ENCODE assay signal across 1 cellular context in genomic region chrX:10423716-10424115, GRCh38.
TF ChIP-seq lines count a peak whose summit lies in the region.

No MANE protein-coding gene starts in this region.

TF ChIP-seq in K562, 482 proteins besides CTCF, POLR2A, EP300 and RAD21:
- TF ChIP-seq, protein P1, sequence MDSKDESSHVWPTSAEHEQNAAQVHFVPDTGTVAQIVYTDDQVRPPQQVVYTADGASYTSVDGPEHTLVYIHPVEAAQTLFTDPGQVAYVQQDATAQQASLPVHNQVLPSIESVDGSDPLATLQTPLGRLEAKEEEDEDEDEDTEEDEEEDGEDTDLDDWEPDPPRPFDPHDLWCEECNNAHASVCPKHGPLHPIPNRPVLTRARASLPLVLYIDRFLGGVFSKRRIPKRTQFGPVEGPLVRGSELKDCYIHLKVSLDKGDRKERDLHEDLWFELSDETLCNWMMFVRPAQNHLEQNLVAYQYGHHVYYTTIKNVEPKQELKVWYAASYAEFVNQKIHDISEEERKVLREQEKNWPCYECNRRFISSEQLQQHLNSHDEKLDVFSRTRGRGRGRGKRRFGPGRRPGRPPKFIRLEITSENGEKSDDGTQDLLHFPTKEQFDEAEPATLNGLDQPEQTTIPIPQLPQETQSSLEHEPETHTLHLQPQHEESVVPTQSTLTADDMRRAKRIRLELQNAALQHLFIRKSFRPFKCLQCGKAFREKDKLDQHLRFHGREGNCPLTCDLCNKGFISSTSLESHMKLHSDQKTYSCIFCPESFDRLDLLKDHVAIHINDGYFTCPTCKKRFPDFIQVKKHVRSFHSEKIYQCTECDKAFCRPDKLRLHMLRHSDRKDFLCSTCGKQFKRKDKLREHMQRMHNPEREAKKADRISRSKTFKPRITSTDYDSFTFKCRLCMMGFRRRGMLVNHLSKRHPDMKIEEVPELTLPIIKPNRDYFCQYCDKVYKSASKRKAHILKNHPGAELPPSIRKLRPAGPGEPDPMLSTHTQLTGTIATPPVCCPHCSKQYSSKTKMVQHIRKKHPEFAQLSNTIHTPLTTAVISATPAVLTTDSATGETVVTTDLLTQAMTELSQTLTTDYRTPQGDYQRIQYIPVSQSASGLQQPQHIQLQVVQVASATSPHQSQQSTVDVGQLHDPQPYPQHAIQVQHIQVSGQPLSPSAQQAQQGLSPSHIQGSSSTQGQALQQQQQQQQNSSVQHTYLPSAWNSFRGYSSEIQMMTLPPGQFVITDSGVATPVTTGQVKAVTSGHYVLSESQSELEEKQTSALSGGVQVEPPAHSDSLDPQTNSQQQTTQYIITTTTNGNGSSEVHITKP (IDR thresholded peaks at IDR 0.05; ENCODE audit: partially characterized antibody): peak; percentile 52
- TF ChIP-seq HNRNPK (IDR thresholded peaks at IDR 0.05; ENCODE audit: low read depth, low read length, poor library complexity, severe bottlenecking) (no peak), KLF13 (tag; IDR thresholded peaks at IDR 0.05; ENCODE audit: borderline replicate concordance, low read depth) (no peak)
